Comparison of ENCODE assay signal across 10 cellular contexts in genomic region chr11:35235944-35236666, GRCh38.
DNase-seq lines count a peak whose midpoint lies in the region; ATAC-seq, FAIRE-seq and TF ChIP-seq lines count a peak whose summit lies in the region.
"Had no signal": no experiment of that assay in that cellular context is flagged by ENCODE, and none has a peak within 500 bp of the region (broad histone marks: within the 10 kb centered on the region; RNA-seq: fewer than 3 reads in every experiment).

No MANE protein-coding gene starts in this region.

- no peaks in the 10 kb centered on the region for H4K20me1 ChIP-seq in keratinocyte (ENCODE audit: control insufficient read depth, extremely low read depth, insufficient read depth, low read length)

- no peaks in the 10 kb centered on the region for H3K79me2 ChIP-seq in keratinocyte (ENCODE audit: control insufficient read depth, insufficient read depth, low read length)

- TF ChIP-seq POLR2A in thyroid gland (IDR thresholded peaks at IDR 0.05) (no peak), GM18505 (IDR thresholded peaks at IDR 0.05; ENCODE audit: borderline replicate concordance, extremely low read depth, insufficient read depth, insufficient read length) (no peak)

- peak overlapping the region; percentile 58 for H3K27ac Mint-ChIP-seq in activated T-cell treated with anti-CD3 and anti-CD28 coated beads, Interleukin-2, amount 50 U/mL, for 24 hours

- peaks cover 32% of the 10 kb centered on the region for H3K4me1 ChIP-seq in keratinocyte (ENCODE audit: control insufficient read depth, extremely low read depth, insufficient read depth, low read length)
- peaks cover 72 to 73% of the 10 kb centered on the region in 2 donors for H3K4me1 ChIP-seq in thyroid gland

- intact Hi-C loops in thyroid gland (cut with DNase I) = loop anchor here (10.0 kb wide), 1 partner anchor 101 kb away; the partner anchor contains the start of gene CD44

- TF ChIP-seq CTCF in keratinocyte (optimal IDR thresholded peaks at IDR 0.05 in 1 of 3, IDR thresholded peaks at IDR 0.05 in 1 of 3, conservative IDR thresholded peaks at IDR 0.05 in 1 of 3; ENCODE audit: extremely low read depth in 1 of 3, insufficient read depth in 2 of 3, low read length in 3 of 3) = no peak
- TF ChIP-seq CTCF in thyroid gland (IDR thresholded peaks at IDR 0.05) = no peak

- ATAC-seq in GM21390 (IDR thresholded peaks at IDR 0.05; ENCODE audit: unreplicated experiment) (no peak), GM18505 (IDR thresholded peaks at IDR 0.05; ENCODE audit: unreplicated experiment) (no peak)

- H2AFZ ChIP-seq in keratinocyte (ENCODE audit: control insufficient read depth, low read length) = no peak overlapping the region

- H3K4me3 Mint-ChIP-seq in activated T-cell treated with anti-CD3 and anti-CD28 coated beads, Interleukin-2, amount 50 U/mL, for 24 hours = no peak overlapping the region

- peak; percentile 14 for DNase-seq in activated CD4-positive, CD25-positive, alpha-beta regulatory T cell treated with anti-CD3 and anti-CD28 coated beads, Interleukin-2, amount 50 U/mL, for 16 hours (ENCODE audit: low read depth, low spot score)
- no peak for DNase-seq in activated CD4-positive, CD25-positive, alpha-beta regulatory T cell treated with anti-CD3 and anti-CD28 coated beads, Interleukin-2, amount 50 U/mL, for 72 hours
- DNase-seq in activated T-cell treated with anti-CD3 and anti-CD28 coated beads, Interleukin-2, amount 50 U/mL, for 24 hours = no peak
- DNase-seq in keratinocyte (ENCODE audit: low read depth, low spot score) = no peak
- DNase-seq in thyroid gland = no peak
- DNase-seq in hepatic stellate cell (ENCODE audit: low spot score) = no peak
- DNase-seq: dorsolateral prefrontal cortex, NCI-H1417 had no signal

- no peaks in the 10 kb centered on the region for H3K9me1 ChIP-seq in keratinocyte (ENCODE audit: control insufficient read depth, extremely low read depth, insufficient read depth, low read length)

- H3K27ac ChIP-seq in keratinocyte (ENCODE audit: control insufficient read depth, insufficient read depth, low read length) (peak overlapping the region; percentile 29), thyroid gland (peak overlapping the region; percentile 81 to 96 (median 82))
- H3K27ac ChIP-seq: dorsolateral prefrontal cortex had no signal

- peak overlapping the region; percentile 18 for H3K4me2 ChIP-seq in keratinocyte (ENCODE audit: control insufficient read depth, extremely low read depth, insufficient read depth, low read depth, low read length)

- H3K9me3 Mint-ChIP-seq in activated T-cell treated with anti-CD3 and anti-CD28 coated beads, Interleukin-2, amount 50 U/mL, for 24 hours = peaks cover 24% of the 10 kb centered on the region

- H3K36me3 Mint-ChIP-seq in activated T-cell treated with anti-CD3 and anti-CD28 coated beads, Interleukin-2, amount 50 U/mL, for 24 hours (ENCODE audit: low read depth) = peaks cover 31% of the 10 kb centered on the region

- no peaks in the 10 kb centered on the region for H3K27me3 Mint-ChIP-seq in activated T-cell treated with anti-CD3 and anti-CD28 coated beads, Interleukin-2, amount 50 U/mL, for 24 hours

- FAIRE-seq in keratinocyte (lab: Jason Lieb, UNC) = peak; percentile 91

- H3K9me3 ChIP-seq in keratinocyte (ENCODE audit: control insufficient read depth, low read depth, low read length) (no peaks in the 10 kb centered on the region), thyroid gland (no peaks in the 10 kb centered on the region)

- no peak overlapping the region for H3K9ac ChIP-seq in keratinocyte (ENCODE audit: control insufficient read depth, extremely low read depth, insufficient read depth, low read length)

- no peak overlapping the region for H3K4me3 ChIP-seq in keratinocyte (ENCODE audit: control insufficient read depth in 2 of 3, extremely low read depth in 1 of 3, insufficient read depth in 2 of 3, low read depth in 1 of 3, low read length in 3 of 3)
- H3K4me3 ChIP-seq in thyroid gland (replicated peaks in 1 of 3) = no peak overlapping the region
- H3K4me3 ChIP-seq: dorsolateral prefrontal cortex had no signal

- whole genome bisulfite sequencing in thyroid gland, 2 donors = 82 to 86% methylated on average over 4 of the region's 4 CpGs

- H3K27me3 ChIP-seq in keratinocyte (ENCODE audit: control insufficient read depth, extremely low read depth, insufficient read depth, low read length) = no peaks in the 10 kb centered on the region
- no peaks in the 10 kb centered on the region for H3K27me3 ChIP-seq in thyroid gland
- H3K27me3 ChIP-seq: dorsolateral prefrontal cortex had no signal

- peaks cover 77% of the 10 kb centered on the region for H3K4me1 Mint-ChIP-seq in activated T-cell treated with anti-CD3 and anti-CD28 coated beads, Interleukin-2, amount 50 U/mL, for 24 hours (ENCODE audit: low read depth)

- dilution Hi-C loops in keratinocyte (cut with MboI; ENCODE audit: extremely low pct_ligation_motif_present, low sequenced_read_pairs) = no loop called here

- H3K36me3 ChIP-seq in keratinocyte (ENCODE audit: control insufficient read depth in 2 of 2, extremely low read depth in 1 of 2, insufficient read depth in 2 of 2, low read length in 2 of 2) (no peaks in the 10 kb centered on the region), thyroid gland (no peaks in the 10 kb centered on the region)
